Comparison of ENCODE assay signal across 16 cellular contexts in the genomic region with DNA sequence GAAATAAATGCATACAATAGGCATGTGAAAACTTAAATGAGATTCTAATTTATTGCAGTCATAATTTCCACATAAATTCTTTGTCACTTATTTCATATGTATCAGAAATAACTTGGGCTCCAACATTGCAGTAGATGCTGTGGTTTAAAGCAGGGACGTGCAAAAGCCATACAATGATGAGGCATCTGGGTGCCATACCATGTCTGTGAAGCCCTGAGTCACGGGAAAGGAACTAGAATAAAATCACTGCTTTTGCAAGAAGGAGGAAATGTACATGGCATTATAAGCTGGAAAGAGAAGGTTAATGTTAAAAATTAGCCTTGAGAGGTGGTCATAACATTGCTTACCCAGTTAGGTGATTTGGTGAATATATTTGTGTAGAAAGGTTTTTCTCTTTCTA.
DNase-seq lines count a peak whose midpoint lies in the region; ATAC-seq and TF ChIP-seq lines count a peak whose summit lies in the region.
"Had no signal": no experiment of that assay in that cellular context is flagged by ENCODE, and none has a peak within 500 bp of the region (broad histone marks: within the 10 kb centered on the region; RNA-seq: fewer than 3 reads in every experiment).

No MANE protein-coding gene starts in this region.

- ATAC-seq in GM19035 (IDR thresholded peaks at IDR 0.05; ENCODE audit: unreplicated experiment), result no peak
- ATAC-seq in HG03571 (IDR thresholded peaks at IDR 0.05; ENCODE audit: unreplicated experiment), result no peak
- ATAC-seq: A549; sciatic nerve; stimulated activated naive B cell treated with anti-CD40 and anti-IgM and Interleukin-4, amounts not matched to agents 10 μg/mL and 1 μg/mL and 100 μg/mL, for 72 hours had no signal

- H2AFZ ChIP-seq in ACC112 (ENCODE audit: low read length, unreplicated experiment), result no peak overlapping the region

- DNase-seq in HS-5 (ENCODE audit: low read depth), result peak; percentile 94
- DNase-seq in cardiac fibroblast (ENCODE audit: low read depth in 2 of 2), result peak; percentile 68 to 95
- peak; percentile 48 for DNase-seq in hepatic stellate cell (ENCODE audit: low spot score)
- DNase-seq in amygdala (lab: John Stamatoyannopoulos, UW), result no peak
- no peak for DNase-seq in stimulated activated CD8-positive, alpha-beta memory T cell treated with anti-CD3 and anti-CD28 coated beads, Interleukin-4, amount 100 ng/mL, for 48 hours
- DNase-seq: activated CD4-positive, alpha-beta memory T cell treated with anti-CD3 and anti-CD28 coated beads, Interleukin-2, amount 10 ng/mL, durations not matched to agents 7 days and 5 days; H7; KG1; NCI-H1417 treated with DMSO at 0.1 percent for 48 hours; NCI-H510A treated with DMSO at 0.1 percent for 48 hours; stimulated activated naive B cell treated with anti-CD40 and anti-IgM and Interleukin-4, amounts not matched to agents 10 μg/mL and 1 μg/mL and 100 μg/mL, for 72 hours had no signal

- H3K27ac ChIP-seq in ACC112 (ENCODE audit: low read depth, low read length), result peak overlapping the region; percentile 100
- H3K27ac ChIP-seq: A549 had no signal

- no peak for TF ChIP-seq CTCF in cardiac fibroblast (IDR thresholded peaks at IDR 0.05; ENCODE audit: low read depth, low read length)

- peaks cover 61% of the 10 kb centered on the region for H3K4me1 ChIP-seq in ACC112 (ENCODE audit: control insufficient read depth, insufficient read depth, low read length, unreplicated experiment)
- H3K4me1 ChIP-seq: A549 had no signal

- peaks cover 3% of the 10 kb centered on the region for H3K79me2 ChIP-seq in ACC112 (ENCODE audit: control insufficient read depth, insufficient read depth, low read length, unreplicated experiment)

- H3K36me3 ChIP-seq in ACC112 (ENCODE audit: insufficient read depth, low read length), result peaks cover 25% of the 10 kb centered on the region

- H3K4me3 ChIP-seq in ACC112 (ENCODE audit: low read depth, low read length), result no peak overlapping the region
- no peak overlapping the region for H3K4me3 ChIP-seq in cardiac fibroblast (replicated peaks in 1 of 2; ENCODE audit: low read depth in 2 of 2, low read length in 2 of 2)
- H3K4me3 ChIP-seq: A549 had no signal

- H3K27me3 ChIP-seq in ACC112 (ENCODE audit: insufficient read depth, low read length), result no peaks in the 10 kb centered on the region

Comparison
In these comparisons a context has a peak if more than half of its experiments do, and no peak if none do; other contexts are left out.
1. DNase-seq: peak in HS-5 (single experiment), cardiac fibroblast (2 of 2) and hepatic stellate cell (single experiment); none in amygdala (0 of 56) and stimulated activated CD8-positive, alpha-beta memory T cell treated with anti-CD3 and anti-CD28 coated beads, Interleukin-4, amount 100 ng/mL, for 48 hours (single experiment).